Comparison of ENCODE assay signal across 11 cellular contexts in genomic region chr19:56838680-56838929, GRCh38. TPM values are rescaled to one million over a fixed set of nuclear protein-coding genes. Genes with fewer than 3 reads are reported as not detected.
DNase-seq lines count a peak whose midpoint lies in the region; TF ChIP-seq lines count a peak whose summit lies in the region.
"Had no signal": no experiment of that assay in that cellular context is flagged by ENCODE, and none has a peak within 500 bp of the region (broad histone marks: within the 10 kb centered on the region; RNA-seq: fewer than 3 reads in every experiment).

No MANE protein-coding gene starts in this region.

- H3K9ac ChIP-seq in adipocyte (ENCODE audit: low read length): peak overlapping the region; percentile 79

- TF ChIP-seq CTCF in C4-2B (conservative IDR thresholded peaks at IDR 0.05) (no peak), kidney epithelial cell (IDR thresholded peaks at IDR 0.05; ENCODE audit: insufficient read depth, low read length, poor library complexity, severe bottlenecking) (no peak)

- no peaks in the 10 kb centered on the region for H3K36me3 ChIP-seq in adipocyte (ENCODE audit: control insufficient read depth, insufficient read depth, low read length, severe bottlenecking)
- H3K36me3 ChIP-seq in kidney epithelial cell (ENCODE audit: control insufficient read depth, insufficient read depth, low read length): no peaks in the 10 kb centered on the region

- no peak for DNase-seq in adipocyte (ENCODE audit: low read depth)
- no peak for DNase-seq in kidney epithelial cell (ENCODE audit: low read depth)
- no peak for DNase-seq in skeletal muscle cell (ENCODE audit: low read depth)
- DNase-seq in HuH-7 (ENCODE audit: low spot score): no peak
- no peak for DNase-seq in activated CD4-positive, alpha-beta T cell treated with anti-CD3 and anti-CD28 coated beads, Interleukin-2, amount 50 U/mL, for 48 hours
- DNase-seq in CD1c-positive myeloid dendritic cell (ENCODE audit: extremely low spot score): no peak
- no peak for DNase-seq in NCI-H187 treated with DMSO at 0.1 percent for 48 hours (lab: John Stamatoyannopoulos, UW)
- DNase-seq: NCI-H510A treated with DMSO at 0.1 percent for 48 hours; stimulated activated CD4-positive, alpha-beta T cell treated with anti-CD3 and anti-CD28 coated beads, Interleukin-4, amount 100 ng/mL, for 4 hours had no signal

- peak overlapping the region; percentile 23; the same call in 1 of the 2 replicates for H3K27ac ChIP-seq in C4-2B

- H3K9me3 ChIP-seq in adipocyte (ENCODE audit: control insufficient read depth, low read length): no peaks in the 10 kb centered on the region

- no peaks in the 10 kb centered on the region for H3K27me3 ChIP-seq in adipocyte (replicated peaks; ENCODE audit: control insufficient read depth, insufficient read depth, low read length)
- H3K27me3 ChIP-seq in kidney epithelial cell (ENCODE audit: control insufficient read depth, insufficient read depth, low read length): peaks cover 8% of the 10 kb centered on the region

- no peaks in the 10 kb centered on the region for H3K4me1 ChIP-seq in adipocyte (ENCODE audit: control insufficient read depth, insufficient read depth, low read length)

- peak overlapping the region; percentile 81 for H3K4me3 ChIP-seq in adipocyte (ENCODE audit: low read length)
- peak overlapping the region; percentile 42 for H3K4me3 ChIP-seq in kidney epithelial cell (ENCODE audit: low read depth, low read length)
- peak overlapping the region; percentile 42 for H3K4me3 ChIP-seq in skeletal muscle cell (ENCODE audit: low read depth, low read length)

RNA-seq across cellular contexts. Expression of gene PEG3, which starts 1.9 kb away (rescaled TPM):
- total RNA-seq in kidney epithelial cell: 2.1 and 2.6 TPM in 2 replicates

RNA-seq across cellular contexts. Expression of gene ZIM2, which starts 1.9 kb away (rescaled TPM):
- 0.07 TPM in 1 of 2 replicates, not detected in the other for total RNA-seq in kidney epithelial cell
- total RNA-seq: M059J had no signal
